In genomic region chr7:4665661-4666060, GRCh38 we compare ENCODE assay signal across 12 cellular contexts. TPM values are rescaled to one million over a fixed set of nuclear protein-coding genes. Genes with fewer than 3 reads are reported as not detected.
A peak's percentile ranks its signal among the peaks of the same experiment; 100 is the strongest.
DNase-seq lines count a peak whose midpoint lies in the region; ATAC-seq, FAIRE-seq and TF ChIP-seq lines count a peak whose summit lies in the region.
"Had no signal": no experiment of that assay in that cellular context is flagged by ENCODE, and none has a peak within 500 bp of the region (broad histone marks: within the 10 kb centered on the region; RNA-seq: fewer than 3 reads in every experiment).

No MANE protein-coding gene starts in this region.

- DNase-seq in AG04450 (ENCODE audit: low read depth, low spot score) (peak; percentile 88), LHCN-M2 (ENCODE audit: low read depth) (peak; percentile 83), bronchial epithelial cell (ENCODE audit: low read depth) (peak; percentile 29), myocyte (ENCODE audit: low read depth) (peak; percentile 65), NCI-H1930 (lab: John Stamatoyannopoulos, UW) (no peak), iPS-NIHi11 (ENCODE audit: low spot score) (no peak), CD1c-positive myeloid dendritic cell (ENCODE audit: extremely low spot score) (no peak)
- no peak for DNase-seq in activated CD8-positive, alpha-beta memory T cell treated with anti-CD3 and anti-CD28 coated beads, Interleukin-2, amount 10 ng/mL, durations not matched to agents 7 days and 5 days
- DNase-seq: cerebellar nuclear complex, T-helper 2 cell had no signal

- FAIRE-seq in bronchial epithelial cell (lab: Jason Lieb, UNC) = no peak
- FAIRE-seq: GM12892 had no signal

- H3K4me1 Mint-ChIP-seq in activated CD8-positive, alpha-beta memory T cell treated with anti-CD3 and anti-CD28 coated beads, Interleukin-2, amount 10 ng/mL, durations not matched to agents 7 days and 5 days = peaks cover 21% of the 10 kb centered on the region

- H3K9me3 ChIP-seq in AG04450 (ENCODE audit: control insufficient read depth, insufficient read depth, low read length) = no peaks in the 10 kb centered on the region

- H3K4me3 Mint-ChIP-seq in activated CD8-positive, alpha-beta memory T cell treated with anti-CD3 and anti-CD28 coated beads, Interleukin-2, amount 10 ng/mL, durations not matched to agents 7 days and 5 days = no peak overlapping the region
- H3K4me3 Mint-ChIP-seq: nephron had no signal

- no peaks in the 10 kb centered on the region for H3K36me3 ChIP-seq in bronchial epithelial cell (ENCODE audit: control insufficient read depth, insufficient read depth, low read length)

- no peak for TF ChIP-seq CTCF in AG04450 (IDR thresholded peaks at IDR 0.05; ENCODE audit: low read depth, low read length)
- no peak for TF ChIP-seq CTCF in bronchial epithelial cell (IDR thresholded peaks at IDR 0.05; ENCODE audit: insufficient read depth, low read length, severe bottlenecking)

- CTCF ChIA-PET in AG04450 (lab: Charles Lee) = interaction anchor here (0.6 to 1.0 kb wide), 2 partner anchors 16 to 111 kb away, joined by 3 read pairs; no protein-coding TSS in a partner anchor
- CTCF ChIA-PET in activated CD8-positive, alpha-beta memory T cell treated with anti-CD3 and anti-CD28 coated beads, Interleukin-2, amount 10 ng/mL, durations not matched to agents 7 days and 5 days (lab: Charles Lee) = interaction anchor here (0.8 to 1.0 kb wide), 2 partner anchors 12 to 24 kb away, joined by 3 read pairs; no protein-coding TSS in a partner anchor

- H3K27me3 ChIP-seq in AG04450 (ENCODE audit: control insufficient read depth, insufficient read depth, low read length) (no peaks in the 10 kb centered on the region), bronchial epithelial cell (ENCODE audit: control insufficient read depth, insufficient read depth, low read length) (no peaks in the 10 kb centered on the region)

- H3K27ac ChIP-seq in AG04450 (ENCODE audit: low read depth, low read length) = peak overlapping the region; percentile 88

- H3K4me3 ChIP-seq in AG04450 (ENCODE audit: low read depth, low read length) (no peak overlapping the region), bronchial epithelial cell (ENCODE audit: low read depth, low read length) (no peak overlapping the region)

- POLR2A ChIA-PET in AG04450 (lab: Yijun Ruan, JAX) = no interaction called here

- H3K27me3 Mint-ChIP-seq in activated CD8-positive, alpha-beta memory T cell treated with anti-CD3 and anti-CD28 coated beads, Interleukin-2, amount 10 ng/mL, durations not matched to agents 7 days and 5 days = no peaks in the 10 kb centered on the region

- H3K27ac Mint-ChIP-seq in activated CD8-positive, alpha-beta memory T cell treated with anti-CD3 and anti-CD28 coated beads, Interleukin-2, amount 10 ng/mL, durations not matched to agents 7 days and 5 days = no peak overlapping the region

- ATAC-seq in activated CD8-positive, alpha-beta memory T cell treated with anti-CD3 and anti-CD28 coated beads, Interleukin-2, amount 10 ng/mL, durations not matched to agents 7 days and 5 days = no peak

- H3K9me3 Mint-ChIP-seq in activated CD8-positive, alpha-beta memory T cell treated with anti-CD3 and anti-CD28 coated beads, Interleukin-2, amount 10 ng/mL, durations not matched to agents 7 days and 5 days (ENCODE audit: low read depth) = peaks cover 5% of the 10 kb centered on the region

- peaks cover 12% of the 10 kb centered on the region for H3K36me3 Mint-ChIP-seq in activated CD8-positive, alpha-beta memory T cell treated with anti-CD3 and anti-CD28 coated beads, Interleukin-2, amount 10 ng/mL, durations not matched to agents 7 days and 5 days

RNA-seq across cellular contexts. Expression of gene FOXK1, which starts 16.4 kb away (rescaled TPM):
- polyA plus RNA-seq in AG04450 (2011; rRNA removed) = 3.4 and 4.7 TPM in 2 replicates
- 13.2 and 14.5 TPM in 2 replicates for polyA minus RNA-seq in AG04450 (2011; rRNA and poly(A)+ RNA removed)
- total RNA-seq in LHCN-M2 (2014; rRNA removed) (19.2 and 20.5 TPM in 2 replicates), bronchial epithelial cell (13.7 and 17.6 TPM in 2 replicates), myocyte (20.2 and 25.2 TPM in 2 replicates)
- 7.1 TPM for polyA plus RNA-seq in LHCN-M2 (2012)
- polyA plus RNA-seq in myocyte (2012) = 12.2 TPM
- 10 to 100 TPM; 27.1 to 31.2 TPM for total RNA-seq in activated CD8-positive, alpha-beta memory T cell treated with anti-CD3 and anti-CD28 coated beads, Interleukin-2, amount 10 ng/mL, durations not matched to agents 7 days and 5 days

Comparison
In these comparisons a context has a peak if more than half of its experiments do, and no peak if none do; other contexts are left out.
1. DNase-seq: peak in AG04450 (single experiment), LHCN-M2 (single experiment), bronchial epithelial cell (single experiment) and myocyte (single experiment); none in NCI-H1930 (0 of 2), iPS-NIHi11 (single experiment), CD1c-positive myeloid dendritic cell (single experiment) and activated CD8-positive, alpha-beta memory T cell treated with anti-CD3 and anti-CD28 coated beads, Interleukin-2, amount 10 ng/mL, durations not matched to agents 7 days and 5 days (single experiment).